ENCODE assay signal across 8 cellular contexts in the genomic region with DNA sequence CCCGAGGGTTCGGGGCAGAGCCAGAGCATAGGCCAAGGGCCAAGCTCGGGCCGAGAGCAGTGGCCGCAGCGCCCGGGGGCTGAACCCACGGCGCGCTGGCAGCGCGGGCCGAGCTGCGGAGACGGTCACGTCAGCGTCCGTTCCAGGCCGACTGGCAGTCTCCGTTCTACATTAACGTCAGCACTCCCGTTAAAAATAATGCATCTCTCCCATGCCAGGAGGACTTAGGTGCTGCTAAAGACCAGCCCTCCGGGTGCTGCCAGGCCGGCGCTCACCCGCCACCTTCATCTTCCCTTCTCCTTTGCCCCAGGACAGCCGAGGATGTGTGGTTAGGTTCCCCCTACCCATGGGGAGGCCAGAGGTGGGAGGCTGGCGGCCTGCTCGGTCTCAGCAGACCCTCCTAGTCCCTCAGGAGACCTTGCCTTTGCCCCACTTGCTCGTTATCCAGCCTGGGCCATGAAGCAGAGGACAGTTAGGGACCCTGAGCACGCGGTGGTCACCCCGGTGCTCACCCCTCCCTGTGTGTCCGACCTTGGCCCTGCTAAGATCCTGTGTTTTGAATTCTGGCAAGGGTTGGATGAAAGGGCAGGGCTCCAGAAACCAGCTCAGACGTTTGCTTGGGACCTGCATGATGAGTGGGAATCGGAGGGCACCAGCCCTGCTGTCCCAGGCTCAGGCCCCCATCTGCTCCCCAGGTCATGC. TPM values are rescaled to one million over a fixed set of nuclear protein-coding genes. Genes with fewer than 3 reads are reported as not detected.
DNase-seq lines count a peak whose midpoint lies in the region; ATAC-seq and TF ChIP-seq lines count a peak whose summit lies in the region.

No MANE protein-coding gene starts in this region.

- CTCF ChIA-PET in CD8-positive, alpha-beta T cell (lab: Charles Lee): interaction anchor here (0.9 to 1.9 kb wide), 5 partner anchors 13 to 39 kb away, joined by 3 to 7 read pairs (median 3); no protein-coding TSS in a partner anchor
- CTCF ChIA-PET in MCF 10A (lab: Yijun Ruan, JAX): interaction anchor here (0.6 to 3.9 kb wide), 4 partner anchors 13 to 28 kb away, joined by 3 to 18 read pairs (median 8); no protein-coding TSS in a partner anchor

- BruUV-seq in MCF 10A (replicated peaks; lab: Mats Ljungman, UMichigan): no TSS peak

- ATAC-seq in CD8-positive, alpha-beta T cell: peak; percentile 4
- peak; percentile 17 for ATAC-seq in GM19328 (IDR thresholded peaks at IDR 0.05; ENCODE audit: unreplicated experiment)

- no peak for TF ChIP-seq CTCF in CD8-positive, alpha-beta T cell (IDR thresholded peaks at IDR 0.05)
- no peak for TF ChIP-seq CTCF in MCF 10A (IDR thresholded peaks at IDR 0.05; ENCODE audit: unreplicated experiment)

- H3K36me3 ChIP-seq in CD8-positive, alpha-beta T cell (ENCODE audit: insufficient read depth, low read length): no peaks in the 10 kb centered on the region
- peaks cover 14% of the 10 kb centered on the region; the same call in 1 of the 2 replicates for H3K36me3 ChIP-seq in KOPT-K1 (ENCODE audit: insufficient read depth, low read length)

- H3K4me1 ChIP-seq in CD8-positive, alpha-beta T cell (ENCODE audit: insufficient read depth, low read length): peaks cover 27% of the 10 kb centered on the region

- H3K27ac Mint-ChIP-seq in CD8-positive, alpha-beta T cell: peak overlapping the region; percentile 73
- H3K27ac Mint-ChIP-seq in MCF 10A (ENCODE audit: low read depth, unreplicated experiment): peak overlapping the region; percentile 79

- H3K27ac ChIP-seq in CD8-positive, alpha-beta T cell (ENCODE audit: low read depth, low read length): peak overlapping the region; percentile 31
- peak overlapping the region; percentile 53 for H3K27ac ChIP-seq in KOPT-K1 (ENCODE audit: low read depth, low read length, poor library complexity, severe bottlenecking)

- H3K27me3 Mint-ChIP-seq in CD8-positive, alpha-beta T cell (ENCODE audit: low read depth): peaks cover 7% of the 10 kb centered on the region
- no peaks in the 10 kb centered on the region for H3K27me3 Mint-ChIP-seq in MCF 10A (ENCODE audit: insufficient read depth, unreplicated experiment)

- H3K4me3 Mint-ChIP-seq in CD8-positive, alpha-beta T cell: peak overlapping the region; percentile 87
- H3K4me3 Mint-ChIP-seq in MCF 10A (ENCODE audit: unreplicated experiment): peak overlapping the region; percentile 82

- DNase-seq in CD8-positive, alpha-beta T cell: peak in 1 of 7 experiments; percentile 54
- DNase-seq in MCF 10A (ENCODE audit: unreplicated experiment) (peak; percentile 25), kidney tubule cell (ENCODE audit: low spot score) (peak; percentile 32), superior temporal gyrus (ENCODE audit: extremely low spot score) (peak; percentile 31), activated gamma-delta T cell (lab: John Stamatoyannopoulos, UW) (no peak)
- no peak for DNase-seq in activated effector memory CD4-positive, alpha-beta T cell treated with anti-CD3 and anti-CD28 coated beads, Interleukin-2, amount 50 U/mL, for 16 hours

- POLR2A ChIA-PET in CD8-positive, alpha-beta T cell (lab: Charles Lee): interaction anchor here (1.2 to 1.5 kb wide), 2 partner anchors 15 to 26 kb away, joined by 4 read pairs; a partner anchor contains a TSS
- POLR2A ChIA-PET in MCF 10A (lab: Yijun Ruan, JAX): interaction anchor here (0.6 to 3.5 kb wide), 5 partner anchors 9 to 514 kb away, joined by 3 to 11 read pairs (median 3); no protein-coding TSS in a partner anchor

- peaks cover 34% of the 10 kb centered on the region for H3K4me1 Mint-ChIP-seq in CD8-positive, alpha-beta T cell (ENCODE audit: low read depth)
- H3K4me1 Mint-ChIP-seq in MCF 10A (ENCODE audit: insufficient read depth, unreplicated experiment): peaks cover 18% of the 10 kb centered on the region

- peaks cover 7% of the 10 kb centered on the region for H3K36me3 Mint-ChIP-seq in CD8-positive, alpha-beta T cell
- peaks cover 22% of the 10 kb centered on the region for H3K36me3 Mint-ChIP-seq in MCF 10A (ENCODE audit: insufficient read depth, unreplicated experiment)

- no peaks in the 10 kb centered on the region for H3K9me3 Mint-ChIP-seq in CD8-positive, alpha-beta T cell
- H3K9me3 Mint-ChIP-seq in MCF 10A (ENCODE audit: unreplicated experiment): no peaks in the 10 kb centered on the region

- H3K4me3 ChIP-seq in CD8-positive, alpha-beta T cell (ENCODE audit: low read depth, low read length): peak overlapping the region; percentile 68

- no peaks in the 10 kb centered on the region for H3K9me3 ChIP-seq in CD8-positive, alpha-beta T cell (ENCODE audit: low read length)
- H3K9me3 ChIP-seq in KOPT-K1 (ENCODE audit: insufficient read depth, low read length, poor library complexity, severe bottlenecking): no peaks in the 10 kb centered on the region

- peaks cover under 1% of the 10 kb centered on the region for H3K27me3 ChIP-seq in CD8-positive, alpha-beta T cell (ENCODE audit: insufficient read depth, low read length)

- intact Hi-C loops in CD8-positive, alpha-beta T cell (cut with DNase I, micrococcal nuclease): loop anchor here (1.0 kb wide), 2 partner anchors 13 to 25 kb away; a partner anchor contains a TSS
- intact Hi-C loops in MCF 10A (cut with micrococcal nuclease): no loop called here

RNA-seq across cellular contexts. Expression of a gene that starts 0.6 kb away (rescaled TPM):
- 10 to 100 TPM; 12.3 to 13.0 TPM for total RNA-seq in CD8-positive, alpha-beta T cell
- total RNA-seq in MCF 10A (2022): 62.8 and 66.1 TPM in 2 replicates

RNA-seq across cellular contexts. Expression of a gene that starts 6.2 kb away (rescaled TPM):
- total RNA-seq in CD8-positive, alpha-beta T cell: under 1 TPM; 0.22 to 0.92 TPM
- 26.3 and 30.0 TPM in 2 replicates for total RNA-seq in MCF 10A (2022)

RNA-seq across cellular contexts. Expression of a gene that starts 25.0 kb away (rescaled TPM):
- 1 to 10 TPM; 4.9 to 5.4 TPM for total RNA-seq in CD8-positive, alpha-beta T cell
- total RNA-seq in MCF 10A (2022): 11.9 and 21.2 TPM in 2 replicates

RNA-seq across cellular contexts. Expression of a gene that starts 25.2 kb away (rescaled TPM):
- 1 to 10 TPM; 4.6 to 5.5 TPM for total RNA-seq in CD8-positive, alpha-beta T cell
- 14.8 and 19.2 TPM in 2 replicates for total RNA-seq in MCF 10A (2022)

RNA-seq across cellular contexts. Expression of a gene that starts 59.9 kb away (rescaled TPM):
- total RNA-seq in CD8-positive, alpha-beta T cell: 10 to 100 TPM; 21.5 to 24.5 TPM
- total RNA-seq in MCF 10A (2022): 34.9 and 45.2 TPM in 2 replicates

Comparison
In these comparisons a context has a peak if more than half of its experiments do, and no peak if none do; other contexts are left out.
1. DNase-seq: peak in MCF 10A (single experiment), kidney tubule cell (single experiment) and superior temporal gyrus (single experiment); none in activated gamma-delta T cell (single experiment) and activated effector memory CD4-positive, alpha-beta T cell treated with anti-CD3 and anti-CD28 coated beads, Interleukin-2, amount 50 U/mL, for 16 hours (single experiment).
2. RNA of a gene that starts 6.2 kb away (total RNA-seq): 26.3 to 30.0 TPM in MCF 10A; 0.22 to 0.92 TPM in CD8-positive, alpha-beta T cell; every median in the first group is over 10 times any median in the second.